Comparison of ENCODE assay signal across 9 cellular contexts in the genomic region with DNA sequence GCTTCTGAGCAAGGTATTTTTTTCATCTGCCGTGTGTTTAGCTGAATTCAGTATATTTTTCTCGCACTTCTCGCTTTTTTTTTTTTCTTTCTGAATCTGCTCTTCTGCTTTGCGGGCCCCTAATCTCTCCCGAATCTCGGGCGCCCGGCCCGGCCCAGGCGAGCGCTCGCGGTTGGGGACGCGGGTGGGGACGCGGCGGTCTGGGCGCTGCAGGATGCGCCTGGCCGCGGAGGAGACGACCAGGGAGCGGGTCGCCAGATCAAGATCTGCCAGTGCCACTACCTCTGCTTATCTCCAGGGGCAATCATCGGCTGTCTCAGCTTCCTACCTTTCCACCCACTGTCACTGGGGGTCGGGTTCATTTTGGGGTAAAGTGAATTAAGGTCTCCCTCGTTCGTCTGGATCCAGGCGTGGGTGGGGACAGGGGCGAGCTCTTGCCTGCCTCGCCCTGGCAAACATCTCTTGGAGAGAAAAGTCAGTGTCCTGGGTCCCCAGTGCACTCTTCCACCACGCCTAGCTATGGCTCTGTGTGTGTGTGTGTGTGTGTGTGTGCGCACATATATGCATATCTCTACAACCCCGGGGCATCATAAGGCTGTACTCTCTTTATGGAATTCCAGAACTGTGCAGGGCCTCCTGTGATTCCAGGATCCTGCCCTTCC.
DNase-seq lines count a peak whose midpoint lies in the region; FAIRE-seq and TF ChIP-seq lines count a peak whose summit lies in the region.
"Had no signal": no experiment of that assay in that cellular context is flagged by ENCODE, and none has a peak within 500 bp of the region (broad histone marks: within the 10 kb centered on the region; RNA-seq: fewer than 3 reads in every experiment).

No MANE protein-coding gene starts in this region.

- H3K27me3 ChIP-seq in keratinocyte (ENCODE audit: control insufficient read depth, extremely low read depth, insufficient read depth, low read length) (peaks cover 49% of the 10 kb centered on the region), stomach smooth muscle (ENCODE audit: control insufficient read depth in 1 of 2, insufficient read depth in 2 of 2, low read length in 2 of 2) (peaks cover 13 to 29% of the 10 kb centered on the region in 2 donors), transverse colon (peaks cover 47% of the 10 kb centered on the region)

- dilution Hi-C loops in keratinocyte (cut with MboI; ENCODE audit: extremely low pct_ligation_motif_present, low sequenced_read_pairs) = no loop called here

- H3K27ac Mint-ChIP-seq in activated naive CD4-positive, alpha-beta T cell treated with anti-CD3 and anti-CD28 coated beads for 36 hours = no peak overlapping the region

- H3K27me3 Mint-ChIP-seq in activated naive CD4-positive, alpha-beta T cell treated with anti-CD3 and anti-CD28 coated beads for 36 hours (ENCODE audit: low read depth) = peaks cover 3% of the 10 kb centered on the region

- no peaks in the 10 kb centered on the region for H3K9me3 Mint-ChIP-seq in activated naive CD4-positive, alpha-beta T cell treated with anti-CD3 and anti-CD28 coated beads for 36 hours

- CTCF ChIA-PET in activated naive CD4-positive, alpha-beta T cell treated with anti-CD3 and anti-CD28 coated beads for 36 hours (lab: Charles Lee) = interaction anchor here (0.6 to 1.3 kb wide), 6 partner anchors 36 to 1775 kb away, joined by 3 to 5 read pairs (median 4); no protein-coding TSS in a partner anchor

- peak; percentile 14 for DNase-seq in activated naive CD4-positive, alpha-beta T cell treated with anti-CD3 and anti-CD28 coated beads for 36 hours
- no peak for DNase-seq in activated naive CD4-positive, alpha-beta T cell treated with Interleukin-2 at 50 U/mL for 16 hours
- DNase-seq in activated naive CD4-positive, alpha-beta T cell treated with anti-CD3 and anti-CD28 coated beads, Interleukin-2, amount 50 U/mL, for 16 hours = peak; percentile 14
- DNase-seq in keratinocyte (ENCODE audit: low read depth, low spot score) = no peak
- DNase-seq in germinal center (ENCODE audit: low spot score) = no peak
- DNase-seq in transverse colon = no peak
- DNase-seq in NCI-H2029 (lab: John Stamatoyannopoulos, UW) = no peak

- no peak for FAIRE-seq in keratinocyte (lab: Jason Lieb, UNC)

- in situ Hi-C loops in transverse colon (cut with MboI; ENCODE audit: low pct_ligation_motif_present in 1 of 4, low pct_unique_long_range_greater_than_20kb in 1 of 4, low sequenced_read_pairs in 3 of 4) = no loop called here

- peak overlapping the region; percentile 72 for H3K4me3 Mint-ChIP-seq in activated naive CD4-positive, alpha-beta T cell treated with anti-CD3 and anti-CD28 coated beads for 36 hours

- TF ChIP-seq EP300 in transverse colon (IDR thresholded peaks at IDR 0.05; ENCODE audit: low read depth) = no peak

- H3K4me1 ChIP-seq in keratinocyte (ENCODE audit: control insufficient read depth, extremely low read depth, insufficient read depth, low read length) (no peaks in the 10 kb centered on the region), stomach smooth muscle (ENCODE audit: control insufficient read depth, insufficient read depth, low read length) (peaks cover 3% of the 10 kb centered on the region), transverse colon (peaks cover 0 to 12% (median 8%) of the 10 kb centered on the region in 4 donors)

- TF ChIP-seq POLR2A in transverse colon (IDR thresholded peaks at IDR 0.05) = no peak

- no peaks in the 10 kb centered on the region for H3K79me2 ChIP-seq in keratinocyte (ENCODE audit: control insufficient read depth, insufficient read depth, low read length)

- H3K9me1 ChIP-seq in keratinocyte (ENCODE audit: control insufficient read depth, extremely low read depth, insufficient read depth, low read length) = no peaks in the 10 kb centered on the region

- no peaks in the 10 kb centered on the region for H3K9me3 ChIP-seq in keratinocyte (ENCODE audit: control insufficient read depth, low read depth, low read length)
- no peaks in the 10 kb centered on the region for H3K9me3 ChIP-seq in stomach smooth muscle (ENCODE audit: control insufficient read depth in 2 of 2, low read length in 2 of 2)
- H3K9me3 ChIP-seq in transverse colon = no peaks in the 10 kb centered on the region

- intact Hi-C loops in activated naive CD4-positive, alpha-beta T cell treated with anti-CD3 and anti-CD28 coated beads for 36 hours (cut with micrococcal nuclease) = loop anchor here (2.0 kb wide), 1 partner anchor 43 kb away; no protein-coding TSS in a partner anchor
- intact Hi-C loops in transverse colon (cut with DNase I; ENCODE audit: low total_unique reads) = no loop called here

- H4K20me1 ChIP-seq in keratinocyte (ENCODE audit: control insufficient read depth, extremely low read depth, insufficient read depth, low read length) = no peaks in the 10 kb centered on the region

- no peak overlapping the region for H2AFZ ChIP-seq in keratinocyte (ENCODE audit: control insufficient read depth, low read length)

- WGBS in transverse colon (ENCODE audit: low coverage in 1 of 2), 2 donors = 20% methylated on average over 35 of the region's 35 CpGs; no CpG with 5 or more reads in 1 of the 2 donors

- TF ChIP-seq CTCF in keratinocyte (optimal IDR thresholded peaks at IDR 0.05 in 1 of 3, IDR thresholded peaks at IDR 0.05 in 1 of 3, conservative IDR thresholded peaks at IDR 0.05 in 1 of 3; ENCODE audit: extremely low read depth in 1 of 3, insufficient read depth in 2 of 3, low read length in 3 of 3) = no peak
- TF ChIP-seq CTCF in transverse colon (IDR thresholded peaks at IDR 0.05) = no peak

- H3K36me3 ChIP-seq in keratinocyte (ENCODE audit: control insufficient read depth in 2 of 2, extremely low read depth in 1 of 2, insufficient read depth in 2 of 2, low read length in 2 of 2) (no peaks in the 10 kb centered on the region), stomach smooth muscle (ENCODE audit: control insufficient read depth in 2 of 2, insufficient read depth in 2 of 2, low read length in 2 of 2) (no peaks in the 10 kb centered on the region), transverse colon (no peaks in the 10 kb centered on the region)

- no peaks in the 10 kb centered on the region for H3K36me3 Mint-ChIP-seq in activated naive CD4-positive, alpha-beta T cell treated with anti-CD3 and anti-CD28 coated beads for 36 hours (ENCODE audit: low read depth)

- H3K4me1 Mint-ChIP-seq in activated naive CD4-positive, alpha-beta T cell treated with anti-CD3 and anti-CD28 coated beads for 36 hours (ENCODE audit: low read depth) = peaks cover 14% of the 10 kb centered on the region

- no peak overlapping the region for H3K9ac ChIP-seq in keratinocyte (ENCODE audit: control insufficient read depth, extremely low read depth, insufficient read depth, low read length)
- H3K9ac ChIP-seq in stomach smooth muscle (ENCODE audit: low read length in 2 of 2) = no peak overlapping the region

- H3K4me2 ChIP-seq in keratinocyte (ENCODE audit: control insufficient read depth, extremely low read depth, insufficient read depth, low read depth, low read length) = peak overlapping the region; percentile 86

- no peak overlapping the region for H3K27ac ChIP-seq in keratinocyte (ENCODE audit: control insufficient read depth, insufficient read depth, low read length)
- H3K27ac ChIP-seq in stomach smooth muscle (ENCODE audit: low read length) = no peak overlapping the region
- no peak overlapping the region for H3K27ac ChIP-seq in transverse colon
- H3K27ac ChIP-seq: C4-2B had no signal

- H3K4me3 ChIP-seq in keratinocyte (ENCODE audit: control insufficient read depth in 2 of 3, extremely low read depth in 1 of 3, insufficient read depth in 2 of 3, low read depth in 1 of 3, low read length in 3 of 3) (peak overlapping the region; percentile 31 to 58 (median 44)), stomach smooth muscle (ENCODE audit: low read length in 2 of 2) (peak overlapping the region; percentile 44 to 53), transverse colon (peak overlapping the region in 2 of 4 donors; percentile 23 to 41)

Comparison
In these comparisons a context has a peak if more than half of its experiments do, and no peak if none do; other contexts are left out.
1. DNase-seq: peak in activated naive CD4-positive, alpha-beta T cell treated with anti-CD3 and anti-CD28 coated beads for 36 hours (single experiment) and activated naive CD4-positive, alpha-beta T cell treated with anti-CD3 and anti-CD28 coated beads, Interleukin-2, amount 50 U/mL, for 16 hours (single experiment); none in activated naive CD4-positive, alpha-beta T cell treated with Interleukin-2 at 50 U/mL for 16 hours (single experiment), keratinocyte (single experiment), germinal center (single experiment), transverse colon (single experiment) and NCI-H2029 (single experiment).